ENCODE assay signal across 8 cellular contexts in the genomic region with DNA sequence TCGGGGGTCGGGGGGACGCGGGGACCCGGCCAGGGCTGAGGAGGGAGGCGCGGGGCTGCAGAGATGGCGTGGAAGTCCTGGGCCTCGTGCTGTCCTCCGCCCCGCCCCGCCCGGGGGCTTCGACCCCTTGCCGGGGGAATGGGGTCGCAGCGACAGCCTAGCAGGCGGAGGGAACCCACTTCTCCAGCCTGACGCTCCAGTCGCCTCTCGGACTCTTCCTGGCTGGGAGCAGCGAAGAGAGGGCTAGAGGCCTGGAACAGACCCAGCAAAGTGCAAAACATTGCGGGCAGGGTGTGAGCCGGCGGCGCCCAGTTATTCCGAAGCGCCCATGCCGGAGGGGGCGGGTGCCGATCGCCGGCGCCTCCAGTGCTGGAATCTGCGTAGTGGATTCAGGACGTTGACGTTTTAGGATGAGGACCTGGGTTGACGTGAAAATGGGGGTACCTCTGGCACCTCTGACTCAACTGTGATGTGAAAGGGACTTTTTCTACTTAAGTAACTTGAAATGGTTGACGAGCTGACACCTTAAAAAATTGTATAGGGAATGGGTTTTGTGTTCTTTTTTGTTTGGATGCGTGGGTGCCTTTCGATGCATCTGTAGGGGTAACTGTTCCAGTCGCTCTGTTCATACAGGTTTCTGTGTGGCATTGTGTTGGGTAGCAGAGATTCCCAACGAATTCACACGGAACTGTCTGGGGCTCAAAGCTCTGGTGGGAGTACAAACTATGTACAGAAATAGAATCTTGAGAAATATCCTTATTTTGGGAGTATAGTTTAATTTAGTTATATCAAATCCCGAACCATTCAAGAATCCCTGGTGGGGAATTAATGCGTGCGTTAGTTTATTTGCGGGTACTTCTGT. TPM values are rescaled to one million over a fixed set of nuclear protein-coding genes. Genes with fewer than 3 reads are reported as not detected.
DNase-seq lines count a peak whose midpoint lies in the region; ATAC-seq and TF ChIP-seq lines count a peak whose summit lies in the region.

No MANE protein-coding gene starts in this region.

- H3K4me1 ChIP-seq in lung (ENCODE audit: control insufficient read depth in 2 of 2, insufficient read depth in 2 of 2, low read length in 2 of 2) (peaks cover 0 to 13% of the 10 kb centered on the region in 2 donors), tibial artery (peaks cover 0 to 22% (median 16%) of the 10 kb centered on the region in 4 donors)

- POLR2A ChIA-PET in activated CD4-positive, alpha-beta T cell treated with anti-CD3 and anti-CD28 coated beads for 36 hours (lab: Charles Lee), result no interaction called here

- peaks cover 0 to 1% of the 10 kb centered on the region in 2 donors for H3K9me3 ChIP-seq in lung (ENCODE audit: control insufficient read depth in 2 of 2, insufficient read depth in 1 of 2, low read length in 1 of 2)
- H3K9me3 ChIP-seq in tibial artery, result no peaks in the 10 kb centered on the region

- H3K27me3 Mint-ChIP-seq in activated CD4-positive, alpha-beta T cell treated with anti-CD3 and anti-CD28 coated beads for 36 hours, result peaks cover 60% of the 10 kb centered on the region

- H3K36me3 ChIP-seq in lung (ENCODE audit: control insufficient read depth in 2 of 2, insufficient read depth in 2 of 2, low read length in 2 of 2), result no peaks in the 10 kb centered on the region
- H3K36me3 ChIP-seq in tibial artery, result no peaks in the 10 kb centered on the region

- no peak overlapping the region for H3K27ac Mint-ChIP-seq in activated CD4-positive, alpha-beta T cell treated with anti-CD3 and anti-CD28 coated beads for 36 hours

- peaks cover 11% of the 10 kb centered on the region for H3K4me1 Mint-ChIP-seq in activated CD4-positive, alpha-beta T cell treated with anti-CD3 and anti-CD28 coated beads for 36 hours

- DNase-seq in activated CD4-positive, alpha-beta T cell treated with anti-CD3 and anti-CD28 coated beads for 36 hours, result no peak
- DNase-seq in activated CD4-positive, alpha-beta T cell treated with anti-CD3 and anti-CD28 coated beads, Interleukin-2, amount 50 U/mL, for 48 hours, result no peak
- DNase-seq in astrocyte of the cerebellum (ENCODE audit: low read depth), result no peak
- no peak for DNase-seq in lung (ENCODE audit: low spot score)
- no peak for DNase-seq in tibial artery
- no peak for DNase-seq in 8988T

- H3K27ac ChIP-seq in lung (ENCODE audit: low read depth in 1 of 2, low read length in 1 of 2), result no peak overlapping the region
- no peak overlapping the region for H3K27ac ChIP-seq in tibial artery

- intact Hi-C loops in activated CD4-positive, alpha-beta T cell treated with anti-CD3 and anti-CD28 coated beads for 36 hours (cut with DNase I, micrococcal nuclease), result loop anchor here in 1 of 2 experiments (10.0 kb wide), 1 partner anchor 304 kb away; a partner anchor contains a TSS
- intact Hi-C loops in tibial artery (cut with DNase I; ENCODE audit: low total_unique reads), result no loop called here

- in situ Hi-C loops in astrocyte of the cerebellum (cut with HindIII; ENCODE audit: low sequenced_read_pairs), result no loop called here

- no peak for TF ChIP-seq CTCF in astrocyte of the cerebellum (IDR thresholded peaks at IDR 0.05; ENCODE audit: low read depth, low read length, missing control alignments)
- no peak for TF ChIP-seq CTCF in lung (IDR thresholded peaks at IDR 0.05; ENCODE audit: control extremely low read depth, extremely low read depth)
- TF ChIP-seq CTCF in tibial artery (IDR thresholded peaks at IDR 0.05), result no peak

- peaks cover 7% of the 10 kb centered on the region for H3K27me3 ChIP-seq in lung (ENCODE audit: control insufficient read depth, insufficient read depth)
- peaks cover 0 to 52% of the 10 kb centered on the region in 2 donors for H3K27me3 ChIP-seq in tibial artery

- no peaks in the 10 kb centered on the region for H3K36me3 Mint-ChIP-seq in activated CD4-positive, alpha-beta T cell treated with anti-CD3 and anti-CD28 coated beads for 36 hours (ENCODE audit: low read depth)

- no peaks in the 10 kb centered on the region for H3K9me3 Mint-ChIP-seq in activated CD4-positive, alpha-beta T cell treated with anti-CD3 and anti-CD28 coated beads for 36 hours (ENCODE audit: low read depth)

- WGBS in lung, 2 donors, result 13 to 14% methylated on average over 48 of the region's 48 CpGs

- CTCF ChIA-PET in activated CD4-positive, alpha-beta T cell treated with anti-CD3 and anti-CD28 coated beads for 36 hours (lab: Charles Lee), result interaction anchor here (0.7 to 1.4 kb wide), 2 partner anchors 67 to 639 kb away, joined by 3 read pairs; no protein-coding TSS in a partner anchor

- ATAC-seq in activated CD4-positive, alpha-beta T cell treated with anti-CD3 and anti-CD28 coated beads for 36 hours, result no peak
- peak; percentile 13 for ATAC-seq in lung (ENCODE audit: insufficient read depth, low FRiP score)
- ATAC-seq in GM21723 (IDR thresholded peaks at IDR 0.05; ENCODE audit: unreplicated experiment), result no peak
- no peak for ATAC-seq in GM21390 (IDR thresholded peaks at IDR 0.05; ENCODE audit: unreplicated experiment)

- peak overlapping the region; percentile 50 for H3K4me3 Mint-ChIP-seq in activated CD4-positive, alpha-beta T cell treated with anti-CD3 and anti-CD28 coated beads for 36 hours

- H3K4me3 ChIP-seq in astrocyte of the cerebellum (ENCODE audit: low read depth, low read length) (peak overlapping the region; percentile 49), lung (peak overlapping the region; percentile 19), tibial artery (peak overlapping the region; percentile 46 to 58)

RNA-seq across cellular contexts. Expression of a gene that starts 1.4 kb away (rescaled TPM):
- under 1 TPM; 0.18 to 0.23 TPM for total RNA-seq in activated CD4-positive, alpha-beta T cell treated with anti-CD3 and anti-CD28 coated beads for 36 hours
- total RNA-seq in lung, result 1 to 10 TPM in 1 of 2 donors, under 1 TPM in 1; 0.09 to 5.7 TPM
- under 1 TPM; 0.04 to 0.06 TPM for polyA plus RNA-seq in lung
